In the genomic region with DNA sequence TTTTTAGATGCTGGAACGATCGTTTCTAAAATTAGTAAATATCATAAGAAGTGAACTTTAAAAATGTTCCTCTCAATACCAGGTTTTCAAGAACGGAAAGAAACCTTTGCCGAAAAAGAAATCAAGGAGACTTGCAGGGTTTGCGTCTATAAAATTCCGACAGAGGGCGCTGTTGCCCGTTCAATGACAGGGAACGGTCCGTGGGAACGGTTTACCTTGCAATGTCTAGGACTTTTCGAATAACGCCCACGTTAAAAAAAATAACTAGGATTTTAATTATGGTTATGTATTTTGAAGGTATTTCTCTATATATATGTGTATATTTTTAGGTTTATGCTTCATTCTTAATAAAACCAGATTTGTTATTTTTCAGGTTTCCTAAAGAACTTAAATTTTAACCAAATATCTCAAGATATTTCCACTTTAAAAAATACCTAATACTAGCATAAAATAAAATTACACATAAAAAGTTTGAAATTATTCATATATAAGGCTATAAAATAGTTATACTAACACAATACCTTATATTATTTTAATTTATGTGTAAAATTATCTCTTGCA, we compare ENCODE assay signal across 8 cellular contexts. TPM values are rescaled to one million over a fixed set of nuclear protein-coding genes. Genes with fewer than 3 reads are reported as not detected.
DNase-seq lines count a peak whose midpoint lies in the region; ATAC-seq lines count a peak whose summit lies in the region.

No MANE protein-coding gene starts in this region.

- H3K4me3 Mint-ChIP-seq in activated CD4-positive, alpha-beta T cell treated with anti-CD3 and anti-CD28 coated beads, Interleukin-2, amount 10 ng/mL, durations not matched to agents 7 days and 5 days: peak overlapping the region; percentile 82
- H3K4me3 Mint-ChIP-seq in effector memory CD8-positive, alpha-beta T cell: peak overlapping the region; percentile 58 to 64

- no peak overlapping the region for H3K27ac Mint-ChIP-seq in activated CD4-positive, alpha-beta T cell treated with anti-CD3 and anti-CD28 coated beads, Interleukin-2, amount 10 ng/mL, durations not matched to agents 7 days and 5 days
- peak overlapping the region in 1 of 2 donors; percentile 65 for H3K27ac Mint-ChIP-seq in effector memory CD8-positive, alpha-beta T cell

- H3K4me1 Mint-ChIP-seq in activated CD4-positive, alpha-beta T cell treated with anti-CD3 and anti-CD28 coated beads, Interleukin-2, amount 10 ng/mL, durations not matched to agents 7 days and 5 days: peaks cover 6% of the 10 kb centered on the region
- peaks cover 2 to 14% of the 10 kb centered on the region in 2 donors for H3K4me1 Mint-ChIP-seq in effector memory CD8-positive, alpha-beta T cell (ENCODE audit: low read depth in 2 of 2)

- peaks cover 57% of the 10 kb centered on the region for H3K27me3 Mint-ChIP-seq in activated CD4-positive, alpha-beta T cell treated with anti-CD3 and anti-CD28 coated beads, Interleukin-2, amount 10 ng/mL, durations not matched to agents 7 days and 5 days
- H3K27me3 Mint-ChIP-seq in effector memory CD8-positive, alpha-beta T cell: peaks cover 46 to 53% of the 10 kb centered on the region in 2 donors

- H3K27ac ChIP-seq in mesodermal cell (ENCODE audit: low read depth, low read length, severe bottlenecking): no peak overlapping the region

- peaks cover 3% of the 10 kb centered on the region for H3K36me3 Mint-ChIP-seq in activated CD4-positive, alpha-beta T cell treated with anti-CD3 and anti-CD28 coated beads, Interleukin-2, amount 10 ng/mL, durations not matched to agents 7 days and 5 days (ENCODE audit: low read depth)
- H3K36me3 Mint-ChIP-seq in effector memory CD8-positive, alpha-beta T cell (ENCODE audit: insufficient read depth): no peaks in the 10 kb centered on the region

- H3K9me3 ChIP-seq in mesodermal cell (ENCODE audit: control insufficient read depth, low read length): no peaks in the 10 kb centered on the region

- POLR2A ChIA-PET in activated CD4-positive, alpha-beta T cell treated with anti-CD3 and anti-CD28 coated beads, Interleukin-2, amount 10 ng/mL, durations not matched to agents 7 days and 5 days (lab: Charles Lee): no interaction called here

- 0 to 7% methylated on average over 5 to 9 of the region's 14 CpGs for WGBS in mesodermal cell (ENCODE audit: insufficient coverage in 2 of 2), 2 experiments

- H3K4me3 ChIP-seq in mesodermal cell (ENCODE audit: extremely low read depth, insufficient read depth, low read length, poor library complexity, severe bottlenecking): peak overlapping the region; percentile 18

- CTCF ChIA-PET in activated CD4-positive, alpha-beta T cell treated with anti-CD3 and anti-CD28 coated beads, Interleukin-2, amount 10 ng/mL, durations not matched to agents 7 days and 5 days (lab: Charles Lee): no interaction called here

- DNase-seq in CD1c-positive myeloid dendritic cell (ENCODE audit: extremely low spot score) (peak; percentile 85), NCI-H226 (peak; percentile 33)
- peak; percentile 76 for DNase-seq in activated CD4-positive, alpha-beta T cell treated with anti-CD3 and anti-CD28 coated beads, Interleukin-2, amount 10 ng/mL, durations not matched to agents 7 days and 5 days
- peak in 2 of 3 experiments; percentile 3 to 7 for DNase-seq in effector memory CD8-positive, alpha-beta T cell
- DNase-seq in stimulated activated CD8-positive, alpha-beta memory T cell treated with anti-CD3 and anti-CD28 coated beads, Interleukin-2, amount 100 ng/mL, for 48 hours (ENCODE audit: low read depth in 2 of 2): peak; percentile 18 to 53

- no peaks in the 10 kb centered on the region for H3K36me3 ChIP-seq in mesodermal cell (ENCODE audit: control insufficient read depth, insufficient read depth, low read length)

- H3K4me1 ChIP-seq in mesodermal cell (ENCODE audit: control insufficient read depth, insufficient read depth, low read length, poor library complexity, severe bottlenecking): no peaks in the 10 kb centered on the region

- no peaks in the 10 kb centered on the region for H3K9me3 Mint-ChIP-seq in activated CD4-positive, alpha-beta T cell treated with anti-CD3 and anti-CD28 coated beads, Interleukin-2, amount 10 ng/mL, durations not matched to agents 7 days and 5 days
- H3K9me3 Mint-ChIP-seq in effector memory CD8-positive, alpha-beta T cell: no peaks in the 10 kb centered on the region

- ATAC-seq in GM19025 (IDR thresholded peaks at IDR 0.05; ENCODE audit: low read depth, unreplicated experiment): peak; percentile 42
- ATAC-seq in HG03175 (IDR thresholded peaks at IDR 0.05; ENCODE audit: unreplicated experiment): peak; percentile 71
- ATAC-seq in effector memory CD8-positive, alpha-beta T cell (replicated peaks): no peak

RNA-seq across cellular contexts. Expression of gene TFAP2B, which starts 2.5 kb away (rescaled TPM):
- total RNA-seq in activated CD4-positive, alpha-beta T cell treated with anti-CD3 and anti-CD28 coated beads, Interleukin-2, amount 10 ng/mL, durations not matched to agents 7 days and 5 days: not detected
- polyA plus RNA-seq in mesodermal cell (2013, experiment 1 of 2): 3.1 TPM
- polyA plus RNA-seq in mesodermal cell (2013, experiment 2 of 2): 2.0 TPM

Comparison
In these comparisons a context has a peak if more than half of its experiments do, and no peak if none do; other contexts are left out.
1. DNase-seq: peak in every context shown above with its lines; median percentile 85 in CD1c-positive myeloid dendritic cell; 76 in activated CD4-positive, alpha-beta T cell treated with anti-CD3 and anti-CD28 coated beads, Interleukin-2, amount 10 ng/mL, durations not matched to agents 7 days and 5 days; 36 in stimulated activated CD8-positive, alpha-beta memory T cell treated with anti-CD3 and anti-CD28 coated beads, Interleukin-2, amount 100 ng/mL, for 48 hours; 33 in NCI-H226; 5 in effector memory CD8-positive, alpha-beta T cell.